ENCODE assay signal across 8 cellular contexts in the genomic region with DNA sequence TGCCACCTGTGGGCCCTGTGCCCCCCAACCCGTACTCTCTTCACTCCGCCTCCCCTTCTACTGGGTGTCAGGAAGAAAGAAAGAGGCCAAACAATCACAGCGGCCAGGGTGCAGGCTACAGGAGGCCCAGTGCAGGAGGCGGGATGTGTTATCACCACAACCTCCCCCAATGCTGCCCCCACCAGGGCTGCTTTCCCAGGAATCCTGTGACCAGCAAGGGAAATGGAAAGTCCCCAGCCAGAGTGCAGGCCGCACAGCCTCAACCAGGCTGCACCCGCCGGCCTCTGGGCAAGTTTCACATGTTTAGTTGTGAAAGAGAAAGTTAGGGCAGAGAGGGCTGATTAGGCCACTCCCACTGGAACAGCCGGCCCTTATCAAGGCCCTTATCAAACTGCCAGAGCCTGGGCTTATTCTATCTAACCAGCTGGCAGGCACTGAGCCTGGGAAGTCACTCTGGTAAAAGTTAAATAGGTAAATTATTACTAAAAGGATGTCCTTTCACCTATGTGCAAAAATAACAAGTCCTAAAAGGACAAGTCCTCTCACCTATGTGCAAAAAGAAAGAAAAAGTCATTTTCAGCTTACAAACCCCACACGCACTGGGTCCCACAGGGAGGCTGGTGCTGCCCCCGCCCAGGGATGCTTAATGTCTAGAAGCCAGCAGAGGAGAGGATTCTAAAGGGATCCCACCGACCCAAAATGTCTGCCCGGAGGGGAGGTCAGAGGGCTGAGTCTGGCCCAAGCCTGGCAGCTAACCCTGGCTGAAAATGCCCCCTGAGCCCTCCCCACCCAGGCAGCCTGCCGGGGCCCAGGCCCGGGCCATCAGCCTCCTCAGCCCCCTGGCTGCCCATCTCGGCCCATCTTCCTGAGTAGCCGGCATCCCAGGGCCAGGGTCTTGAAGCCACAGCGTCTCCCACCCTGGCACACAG. TPM values are rescaled to one million over a fixed set of nuclear protein-coding genes. Genes with fewer than 3 reads are reported as not detected.
DNase-seq lines count a peak whose midpoint lies in the region; ATAC-seq and TF ChIP-seq lines count a peak whose summit lies in the region.

No MANE protein-coding gene starts in this region.

- peaks cover 5% of the 10 kb centered on the region for H3K36me3 Mint-ChIP-seq in activated CD4-positive, alpha-beta memory T cell treated with anti-CD3 and anti-CD28 coated beads, Interleukin-2, amount 10 ng/mL, durations not matched to agents 7 days and 5 days (ENCODE audit: low read depth)

- H3K4me3 Mint-ChIP-seq in activated CD4-positive, alpha-beta memory T cell treated with anti-CD3 and anti-CD28 coated beads, Interleukin-2, amount 10 ng/mL, durations not matched to agents 7 days and 5 days = peak overlapping the region; percentile 58

- TF ChIP-seq EP300 in esophagus muscularis mucosa (IDR thresholded peaks at IDR 0.05) = no peak

- peaks cover 45% of the 10 kb centered on the region for H3K4me1 Mint-ChIP-seq in activated CD4-positive, alpha-beta memory T cell treated with anti-CD3 and anti-CD28 coated beads, Interleukin-2, amount 10 ng/mL, durations not matched to agents 7 days and 5 days

- no peak overlapping the region for H3K4me2 ChIP-seq in neuronal stem cell (ENCODE audit: insufficient read depth, low read length, poor library complexity, severe bottlenecking)

- intact Hi-C loops in esophagus muscularis mucosa (cut with DNase I) = no loop called here
- intact Hi-C loops in uterus (cut with DNase I; ENCODE audit: low total_unique reads) = loop anchor here (5.0 kb wide), 1 partner anchor 47 kb away; no protein-coding TSS in a partner anchor

- no peaks in the 10 kb centered on the region for H3K9me3 Mint-ChIP-seq in activated CD4-positive, alpha-beta memory T cell treated with anti-CD3 and anti-CD28 coated beads, Interleukin-2, amount 10 ng/mL, durations not matched to agents 7 days and 5 days

- peak overlapping the region; percentile 12 for H3K9ac ChIP-seq in neuronal stem cell (ENCODE audit: low read depth, low read length, poor library complexity)

- H3K9me3 ChIP-seq in esophagus muscularis mucosa (no peaks in the 10 kb centered on the region), neuronal stem cell (replicated peaks in 1 of 2; ENCODE audit: control insufficient read depth in 2 of 2, insufficient read depth in 1 of 2, low read depth in 1 of 2, low read length in 2 of 2) (peaks cover 0 to 9% of the 10 kb centered on the region in 2 donors), uterus (no peaks in the 10 kb centered on the region)

- 43% methylated on average over 17 of the region's 17 CpGs for WGBS in esophagus muscularis mucosa
- WGBS in neuronal stem cell (ENCODE audit: extremely low coverage in 2 of 2, insufficient read length in 2 of 2, insufficient replicate concordance in 1 of 2), 2 donors = no CpG with 5 or more reads among the region's 17 CpGs

- CTCF ChIA-PET in activated CD4-positive, alpha-beta memory T cell treated with anti-CD3 and anti-CD28 coated beads, Interleukin-2, amount 10 ng/mL, durations not matched to agents 7 days and 5 days (lab: Charles Lee) = interaction anchor here (0.6 to 4.2 kb wide), 11 partner anchors 7 to 113 kb away, joined by 3 to 37 read pairs (median 4); a partner anchor contains a TSS

- TF ChIP-seq POLR2A in esophagus muscularis mucosa (IDR thresholded peaks at IDR 0.05; ENCODE audit: low read depth) = no peak
- peak in 1 of 2 donors; percentile 30 for TF ChIP-seq POLR2A in uterus (IDR thresholded peaks at IDR 0.05)

- no peak overlapping the region for H3K14ac ChIP-seq in neuronal stem cell (ENCODE audit: low read length)

- H3K27me3 Mint-ChIP-seq in activated CD4-positive, alpha-beta memory T cell treated with anti-CD3 and anti-CD28 coated beads, Interleukin-2, amount 10 ng/mL, durations not matched to agents 7 days and 5 days = no peaks in the 10 kb centered on the region

- H4K91ac ChIP-seq in neuronal stem cell (ENCODE audit: low read depth, low read length, poor library complexity) = no peak overlapping the region

- peak overlapping the region; percentile 34 for H3K23ac ChIP-seq in neuronal stem cell (ENCODE audit: low read depth, low read length, poor library complexity)

- H2BK120ac ChIP-seq in neuronal stem cell (ENCODE audit: low read depth, low read length) = no peak overlapping the region

- H3K27me3 ChIP-seq in esophagus muscularis mucosa (no peaks in the 10 kb centered on the region), neuronal stem cell (ENCODE audit: control insufficient read depth in 3 of 3, insufficient read depth in 3 of 3, low read depth in 1 of 3, low read length in 3 of 3) (no peaks in the 10 kb centered on the region), uterus (no peaks in the 10 kb centered on the region)

- H2AK5ac ChIP-seq in neuronal stem cell (ENCODE audit: low read depth, low read length) = peak overlapping the region; percentile 85

- H3K27ac ChIP-seq in esophagus muscularis mucosa (replicated peaks in 1 of 4) (peak overlapping the region; percentile 58 to 81 (median 76)), neuronal stem cell (replicated peaks; ENCODE audit: low read length) (peak overlapping the region; percentile 62), uterus (peak overlapping the region; percentile 73 to 81)

- no peak overlapping the region for H2BK12ac ChIP-seq in neuronal stem cell (ENCODE audit: low read length)

- no peaks in the 10 kb centered on the region for H3K36me3 ChIP-seq in esophagus muscularis mucosa
- peaks cover 1 to 8% of the 10 kb centered on the region in 2 donors for H3K36me3 ChIP-seq in neuronal stem cell (replicated peaks in 1 of 2; ENCODE audit: control insufficient read depth in 2 of 2, insufficient read depth in 2 of 2, low read length in 2 of 2)
- H3K36me3 ChIP-seq in uterus = no peaks in the 10 kb centered on the region

- H2BK5ac ChIP-seq in neuronal stem cell (ENCODE audit: low read length) = peak overlapping the region; percentile 14

- no peak overlapping the region for H4K8ac ChIP-seq in neuronal stem cell (ENCODE audit: low read depth, low read length)

- peak; percentile 73 for ATAC-seq in GM21526 (IDR thresholded peaks at IDR 0.05; ENCODE audit: low FRiP score, unreplicated experiment)

- H3K79me1 ChIP-seq in neuronal stem cell (ENCODE audit: low read depth, low read length) = peaks cover 18% of the 10 kb centered on the region

- H2AFZ ChIP-seq in neuronal stem cell (ENCODE audit: low read length) = peak overlapping the region; percentile 86

- H3K4me3 ChIP-seq in esophagus muscularis mucosa (peak overlapping the region in 2 of 4 donors; percentile 8 to 13), neuronal stem cell (ENCODE audit: low read length in 2 of 2) (no peak overlapping the region), uterus (no peak overlapping the region)

- in situ Hi-C loops in KBM-7 (cut with MboI; ENCODE audit: low pct_unique_long_range_greater_than_20kb, low sequenced_read_pairs) = loop anchor here (10.0 kb wide), 1 partner anchor 45 kb away; no protein-coding TSS in a partner anchor

- POLR2A ChIA-PET in activated CD4-positive, alpha-beta memory T cell treated with anti-CD3 and anti-CD28 coated beads, Interleukin-2, amount 10 ng/mL, durations not matched to agents 7 days and 5 days (lab: Charles Lee) = interaction anchor here (1.2 to 4.4 kb wide), 4 partner anchors 11 to 123 kb away, joined by 4 to 34 read pairs (median 14); a partner anchor contains a TSS

- peak overlapping the region; percentile 89 for H3K18ac ChIP-seq in neuronal stem cell (ENCODE audit: low read length)

- peak; percentile 92 for DNase-seq in Daoy (ENCODE audit: low read depth)
- DNase-seq in KBM-7 = peak; percentile 53
- DNase-seq in activated CD4-positive, alpha-beta memory T cell treated with anti-CD3 and anti-CD28 coated beads, Interleukin-2, amount 10 ng/mL, durations not matched to agents 7 days and 5 days = peak; percentile 72
- DNase-seq in esophagus muscularis mucosa (ENCODE audit: extremely low spot score) = no peak
- no peak for DNase-seq in neuronal stem cell (ENCODE audit: low spot score)
- DNase-seq in uterus = peak; percentile 73 to 76
- DNase-seq in hippocampal formation (lab: John Stamatoyannopoulos, UW) = no peak

- no peak overlapping the region for H3K4ac ChIP-seq in neuronal stem cell (ENCODE audit: low read length)

- H2BK15ac ChIP-seq in neuronal stem cell (ENCODE audit: low read length) = peak overlapping the region; percentile 45

- H3K27ac Mint-ChIP-seq in activated CD4-positive, alpha-beta memory T cell treated with anti-CD3 and anti-CD28 coated beads, Interleukin-2, amount 10 ng/mL, durations not matched to agents 7 days and 5 days = peak overlapping the region; percentile 85

- TF ChIP-seq CTCF in esophagus muscularis mucosa (IDR thresholded peaks at IDR 0.05) = no peak
- TF ChIP-seq CTCF in uterus (IDR thresholded peaks at IDR 0.05) = no peak

- peaks cover 24 to 42% (median 36%) of the 10 kb centered on the region in 4 donors for H3K4me1 ChIP-seq in esophagus muscularis mucosa
- peaks cover 15 to 23% of the 10 kb centered on the region in 2 donors for H3K4me1 ChIP-seq in neuronal stem cell (ENCODE audit: control insufficient read depth in 2 of 2, insufficient read depth in 1 of 2, low read depth in 1 of 2, low read length in 2 of 2)
- H3K4me1 ChIP-seq in uterus = peaks cover 0 to 19% of the 10 kb centered on the region in 2 donors

RNA-seq across cellular contexts. Expression of a gene that starts 33.7 kb away (rescaled TPM):
- 41.9 and 45.1 TPM in 2 replicates for total RNA-seq in Daoy (2014; rRNA removed; shearing (Covaris generic))
- 10 to 100 TPM; 56.8 to 58.6 TPM for total RNA-seq in activated CD4-positive, alpha-beta memory T cell treated with anti-CD3 and anti-CD28 coated beads, Interleukin-2, amount 10 ng/mL, durations not matched to agents 7 days and 5 days
- total RNA-seq in esophagus muscularis mucosa (10 to 100 TPM; 15.0 to 38.7 (median 28.6) TPM), uterus (10 to 100 TPM in 2 of 4 donors, 1 to 10 TPM in 2; 7.4 to 27.6 (median 12.4) TPM)
- polyA plus RNA-seq in neuronal stem cell (2013, experiment 1 of 2) = 83.2 TPM
- 81.2 TPM for polyA plus RNA-seq in neuronal stem cell (2013, experiment 2 of 2)

RNA-seq across cellular contexts. Expression of a gene that starts 59.9 kb away (rescaled TPM):
- total RNA-seq in Daoy (2014; rRNA removed; shearing (Covaris generic)) = 0.27 TPM in 1 of 2 replicates, not detected in the other
- total RNA-seq in activated CD4-positive, alpha-beta memory T cell treated with anti-CD3 and anti-CD28 coated beads, Interleukin-2, amount 10 ng/mL, durations not matched to agents 7 days and 5 days = under 1 TPM; 0.13 to 0.70 TPM
- total RNA-seq in esophagus muscularis mucosa = not detected
- 0.26 TPM for polyA plus RNA-seq in neuronal stem cell (2013, experiment 1 of 2)
- 0.22 TPM for polyA plus RNA-seq in neuronal stem cell (2013, experiment 2 of 2)
- total RNA-seq in uterus = under 1 TPM in 1 of 4 donors, not detected in 3; 0.21 TPM

Comparison
In these comparisons a context has a peak if more than half of its experiments do, and no peak if none do; other contexts are left out.
1. DNase-seq: peak in Daoy (single experiment), KBM-7 (single experiment), activated CD4-positive, alpha-beta memory T cell treated with anti-CD3 and anti-CD28 coated beads, Interleukin-2, amount 10 ng/mL, durations not matched to agents 7 days and 5 days (single experiment) and uterus (2 of 2); none in esophagus muscularis mucosa (single experiment), neuronal stem cell (single experiment) and hippocampal formation (0 of 2).
2. Peak in every context shown above with its lines, with median percentiles within 50 percentile points of each other: H3K27ac ChIP-seq.